In genomic region chr12:6943719-6944380, GRCh38 we compare ENCODE assay signal across 8 cellular contexts. TPM values are rescaled to one million over a fixed set of nuclear protein-coding genes. Genes with fewer than 3 reads are reported as not detected.
A peak's percentile ranks its signal among the peaks of the same experiment; 100 is the strongest.
DNase-seq lines count a peak whose midpoint lies in the region; ATAC-seq and TF ChIP-seq lines count a peak whose summit lies in the region.

C12orf57 (plus strand) TSS chr12:6944022; CDS start chr12:6944122, 100 bp downstream.
RNU7-1 (plus strand) TSS chr12:6943816.

- intact Hi-C loops in activated naive CD4-positive, alpha-beta T cell treated with anti-CD3 and anti-CD28 coated beads for 36 hours (cut with micrococcal nuclease), result loop anchor here (1.0 to 5.0 kb wide), 13 partner anchors 9 to 243 kb away; partner anchors contain the start of genes C1R, CDCA3, EMG1 and LPCAT3

- H3K27me3 Mint-ChIP-seq in activated naive CD4-positive, alpha-beta T cell treated with anti-CD3 and anti-CD28 coated beads for 36 hours (ENCODE audit: low read depth), result no peaks in the 10 kb centered on the region

- TF ChIP-seq EP300 in upper lobe of left lung (IDR thresholded peaks at IDR 0.05), result peak in 1 of 4 donors; percentile 69

- in situ Hi-C loops in HAP-1 (cut with MboI; ENCODE audit: low sequenced_read_pairs), result loop anchor here (5.0 to 10.0 kb wide), 2 partner anchors 77 to 171 kb away; partner anchors contain the start of gene TPI1

- peaks cover 16% of the 10 kb centered on the region for H3K4me1 ChIP-seq in HAP-1
- peaks cover 56 to 59% of the 10 kb centered on the region in 2 experiments for H3K4me1 ChIP-seq in neutrophil (ENCODE audit: control insufficient read depth in 1 of 2, insufficient read depth in 1 of 2, low read depth in 1 of 2, low read length in 1 of 2)
- peaks cover 24 to 48% (median 36%) of the 10 kb centered on the region in 4 donors for H3K4me1 ChIP-seq in upper lobe of left lung

- DNase-seq in GF-D8 (lab: John Stamatoyannopoulos, UW) (peak; percentile 75), HAP-1 (ENCODE audit: low spot score in 2 of 2) (peak; percentile 92 to 95), M059J (ENCODE audit: low read depth) (peak; percentile 95), RWPE1 (ENCODE audit: low spot score) (peak; percentile 79), foreskin fibroblast (peak; percentile 89 to 94), upper lobe of left lung (peak; percentile 74 to 93)
- DNase-seq in activated naive CD4-positive, alpha-beta T cell treated with anti-CD3 and anti-CD28 coated beads for 36 hours, result peak; percentile 85

- H3K4me3 Mint-ChIP-seq in activated naive CD4-positive, alpha-beta T cell treated with anti-CD3 and anti-CD28 coated beads for 36 hours, result peak within 1 kb of the TSS; percentile 94

- no peaks in the 10 kb centered on the region for H3K9me3 Mint-ChIP-seq in activated naive CD4-positive, alpha-beta T cell treated with anti-CD3 and anti-CD28 coated beads for 36 hours

- H3K36me3 Mint-ChIP-seq in activated naive CD4-positive, alpha-beta T cell treated with anti-CD3 and anti-CD28 coated beads for 36 hours (ENCODE audit: low read depth), result peaks cover 18% of the 10 kb centered on the region

- ATAC-seq in upper lobe of left lung (ENCODE audit: low FRiP score in 2 of 2), result peak; percentile 76 to 78

- TF ChIP-seq CTCF in RWPE1 (conservative IDR thresholded peaks at IDR 0.05; ENCODE audit: low read depth) (no peak), foreskin fibroblast (IDR thresholded peaks at IDR 0.05; ENCODE audit: low read depth, low read length) (no peak), neutrophil (IDR thresholded peaks at IDR 0.05) (no peak), upper lobe of left lung (IDR thresholded peaks at IDR 0.05) (no peak)

- H3K27me3 ChIP-seq in HAP-1 (ENCODE audit: low read depth) (no peaks in the 10 kb centered on the region), neutrophil (no peaks in the 10 kb centered on the region), upper lobe of left lung (no peaks in the 10 kb centered on the region)

- peak; percentile 27 to 84 (median 62) for TF ChIP-seq POLR2A in upper lobe of left lung (IDR thresholded peaks at IDR 0.05)

- peaks cover 45% of the 10 kb centered on the region for H3K4me1 Mint-ChIP-seq in activated naive CD4-positive, alpha-beta T cell treated with anti-CD3 and anti-CD28 coated beads for 36 hours (ENCODE audit: low read depth)

- POLR2A ChIA-PET in RWPE1 (lab: Yijun Ruan, JAX; ENCODE audit: low non-redundant PET), result interaction anchor here (0.6 to 2.1 kb wide), 6 partner anchors 8 to 165 kb away, joined by 3 to 24 read pairs (median 4); no protein-coding TSS in a partner anchor

- H3K4me3 ChIP-seq in HAP-1 (peak within 1 kb of the TSS; percentile 50), foreskin fibroblast (ENCODE audit: low read depth in 1 of 2, low read length in 2 of 2) (peak within 1 kb of the TSS; percentile 75 to 77), neutrophil (ENCODE audit: low read depth in 1 of 2, low read length in 1 of 2) (peak within 1 kb of the TSS; percentile 56 to 68), upper lobe of left lung (peak within 1 kb of the TSS; percentile 46 to 75 (median 69))

- CTCF ChIA-PET in RWPE1 (lab: Yijun Ruan, JAX), result interaction anchor here (0.6 to 2.7 kb wide), 10 partner anchors 11 to 166 kb away, joined by 3 to 14 read pairs (median 4); partner anchors contain the start of gene C1RL
- CTCF ChIA-PET in activated naive CD4-positive, alpha-beta T cell treated with anti-CD3 and anti-CD28 coated beads for 36 hours (lab: Charles Lee), result interaction anchor here (0.7 to 11.8 kb wide), 14 partner anchors 8 to 167 kb away, joined by 3 to 397 read pairs (median 4); partner anchors contain the start of genes C1R, C1RL, ENO2 and LPCAT3

- H3K27ac ChIP-seq in RWPE1 (peak within 1 kb of the TSS; percentile 97), neutrophil (peak within 1 kb of the TSS; percentile 93), upper lobe of left lung (peak within 1 kb of the TSS; percentile 93 to 98 (median 93))

- H3K9me3 ChIP-seq in HAP-1 (no peaks in the 10 kb centered on the region), neutrophil (no peaks in the 10 kb centered on the region), upper lobe of left lung (no peaks in the 10 kb centered on the region)

- WGBS in upper lobe of left lung, 2 donors, result 0% methylated on average over 17 to 31 of the region's 31 CpGs

- peak within 1 kb of the TSS; percentile 93 for H3K27ac Mint-ChIP-seq in activated naive CD4-positive, alpha-beta T cell treated with anti-CD3 and anti-CD28 coated beads for 36 hours

- peaks cover 27% of the 10 kb centered on the region for H3K36me3 ChIP-seq in HAP-1 (replicated peaks)
- no peaks in the 10 kb centered on the region for H3K36me3 ChIP-seq in neutrophil
- H3K36me3 ChIP-seq in upper lobe of left lung, result peaks cover 0 to 46% (median 14%) of the 10 kb centered on the region in 4 donors

RNA-seq across cellular contexts. Expression of gene C12orf57, which starts in this region (rescaled TPM):
- 192 and 242 TPM in 2 replicates for total RNA-seq in M059J (2014; rRNA removed; shearing (Covaris generic))
- total RNA-seq in activated naive CD4-positive, alpha-beta T cell treated with anti-CD3 and anti-CD28 coated beads for 36 hours, result 100 to 1,000 TPM; 242 to 245 TPM
- 100 to 1,000 TPM in 5 of 6 donors, 10 to 100 TPM in 1; 83.8 to 291 (median 179) TPM for total RNA-seq in upper lobe of left lung

RNA-seq across cellular contexts. Expression of gene RNU7-1, which starts in this region (rescaled TPM):
- total RNA-seq in M059J (2014; rRNA removed; shearing (Covaris generic)), result not detected in 2 replicates
- total RNA-seq in activated naive CD4-positive, alpha-beta T cell treated with anti-CD3 and anti-CD28 coated beads for 36 hours, result not detected
- not detected for total RNA-seq in upper lobe of left lung

Comparison
In these comparisons a context has a peak if more than half of its experiments do, and no peak if none do; other contexts are left out.
1. Peak in every context shown above with its lines: DNase-seq, ATAC-seq, H3K4me3 ChIP-seq and H3K27ac ChIP-seq.